Comparison of ENCODE assay signal across 2 cellular contexts in genomic region chr7:80286611-80287010, GRCh38.
TF ChIP-seq lines count a peak whose summit lies in the region.

No MANE protein-coding gene starts in this region.

TF ChIP-seq in HepG2, 621 proteins besides CTCF, POLR2A, EP300 and RAD21:
- no peak for TF ChIP-seq NFATC3 (CRISPR knock-in tag; IDR thresholded peaks at IDR 0.05)
- no peak for TF ChIP-seq GPBP1L1 (CRISPR knock-in tag; IDR thresholded peaks at IDR 0.05)
- TF ChIP-seq ARNTL (CRISPR knock-in tag; IDR thresholded peaks at IDR 0.05), result no peak
- TF ChIP-seq SOX13 (IDR thresholded peaks at IDR 0.05), result no peak
- no peak for TF ChIP-seq SOX13 (CRISPR knock-in tag; conservative IDR thresholded peaks at IDR 0.05 in 1 of 2, IDR thresholded peaks at IDR 0.05 in 1 of 2)
- TF ChIP-seq ZNF431 (CRISPR knock-in tag; IDR thresholded peaks at IDR 0.05; ENCODE audit: borderline replicate concordance, low read depth), result no peak
- no peak for TF ChIP-seq NCOR1 (IDR thresholded peaks at IDR 0.05; ENCODE audit: borderline replicate concordance, low read length)
- TF ChIP-seq MEIS2 (CRISPR knock-in tag; IDR thresholded peaks at IDR 0.05), result no peak
- no peak for TF ChIP-seq ZBTB3 (CRISPR knock-in tag; IDR thresholded peaks at IDR 0.05; ENCODE audit: borderline replicate concordance, low read depth)
- TF ChIP-seq ZNF75D (CRISPR knock-in tag; IDR thresholded peaks at IDR 0.05; ENCODE audit: borderline replicate concordance), result no peak
- TF ChIP-seq ZNF224 (CRISPR knock-in tag; IDR thresholded peaks at IDR 0.05), result no peak
- no peak for TF ChIP-seq MNT (IDR thresholded peaks at IDR 0.05)
- TF ChIP-seq MAFF (IDR thresholded peaks at IDR 0.05; ENCODE audit: low read depth, low read length), result peak; percentile 62
- TF ChIP-seq MAFK (conservative IDR thresholded peaks at IDR 0.05 in 1 of 2, IDR thresholded peaks at IDR 0.05 in 1 of 2; ENCODE audit: low read length in 2 of 2), result peak; percentile 47 to 74; a peak in 3 of 4 replicates
- no peak for TF ChIP-seq ZSCAN30 (CRISPR knock-in tag; IDR thresholded peaks at IDR 0.05)
- TF ChIP-seq ZSCAN21 (CRISPR knock-in tag; IDR thresholded peaks at IDR 0.05; ENCODE audit: borderline replicate concordance), result no peak
- no peak for TF ChIP-seq FOXO1 (CRISPR knock-in tag; IDR thresholded peaks at IDR 0.05)

TF ChIP-seq in IMR-90, 13 proteins besides CTCF, POLR2A, EP300 and RAD21:
- TF ChIP-seq CEBPB (IDR thresholded peaks at IDR 0.05; ENCODE audit: low read depth, low read length), result no peak
- no peak for TF ChIP-seq ELK1 (IDR thresholded peaks at IDR 0.05; ENCODE audit: borderline replicate concordance, low read depth, low read length)
- TF ChIP-seq MAFK (IDR thresholded peaks at IDR 0.05; ENCODE audit: low read depth, low read length), result peak; percentile 57
